ENCODE assay signal across 2 cellular contexts in the genomic region with DNA sequence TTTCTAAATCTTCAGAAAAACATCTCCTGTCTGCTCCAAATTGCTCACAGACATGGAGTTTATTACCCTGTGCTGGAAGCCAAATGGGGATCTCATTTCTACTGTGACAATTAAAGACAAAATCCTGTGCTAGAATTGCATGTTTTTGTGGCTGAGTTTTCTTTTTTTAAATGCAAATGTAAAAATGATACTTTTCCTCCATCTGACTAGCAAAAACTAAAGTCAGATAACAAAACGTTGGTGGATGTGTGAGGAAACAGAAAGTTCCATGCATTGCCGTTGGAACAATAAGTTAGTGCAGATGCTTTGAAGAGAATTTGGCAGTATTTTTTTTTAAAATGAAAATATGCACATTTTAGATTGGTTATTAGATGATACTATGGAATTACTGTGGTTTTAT.
TF ChIP-seq lines count a peak whose summit lies in the region.

No MANE protein-coding gene starts in this region.

TF ChIP-seq in SK-N-SH, 30 proteins besides CTCF, POLR2A, EP300 and RAD21 (continued from another document):
- TF ChIP-seq IRF3 (IDR thresholded peaks at IDR 0.05; ENCODE audit: low read depth, low read length) (no peak), FOXJ3 (CRISPR knock-in tag; IDR thresholded peaks at IDR 0.05) (no peak), NFIC (IDR thresholded peaks at IDR 0.05; ENCODE audit: borderline replicate concordance) (no peak), TAF1 (IDR thresholded peaks at IDR 0.05; ENCODE audit: borderline replicate concordance, low read depth, low read length) (no peak), RFX5 (IDR thresholded peaks at IDR 0.05; ENCODE audit: low read length) (no peak), ZBTB33 (IDR thresholded peaks at IDR 0.05; ENCODE audit: borderline replicate concordance, low read depth) (no peak), FOXM1 (IDR thresholded peaks at IDR 0.05; ENCODE audit: low read depth) (no peak)
- TF ChIP-seq, protein P1, sequence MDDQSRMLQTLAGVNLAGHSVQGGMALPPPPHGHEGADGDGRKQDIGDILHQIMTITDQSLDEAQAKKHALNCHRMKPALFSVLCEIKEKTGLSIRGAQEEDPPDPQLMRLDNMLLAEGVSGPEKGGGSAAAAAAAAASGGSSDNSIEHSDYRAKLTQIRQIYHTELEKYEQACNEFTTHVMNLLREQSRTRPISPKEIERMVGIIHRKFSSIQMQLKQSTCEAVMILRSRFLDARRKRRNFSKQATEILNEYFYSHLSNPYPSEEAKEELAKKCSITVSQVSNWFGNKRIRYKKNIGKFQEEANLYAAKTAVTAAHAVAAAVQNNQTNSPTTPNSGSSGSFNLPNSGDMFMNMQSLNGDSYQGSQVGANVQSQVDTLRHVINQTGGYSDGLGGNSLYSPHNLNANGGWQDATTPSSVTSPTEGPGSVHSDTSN (IDR thresholded peaks at IDR 0.05): no peak
- TF ChIP-seq, protein P2, sequence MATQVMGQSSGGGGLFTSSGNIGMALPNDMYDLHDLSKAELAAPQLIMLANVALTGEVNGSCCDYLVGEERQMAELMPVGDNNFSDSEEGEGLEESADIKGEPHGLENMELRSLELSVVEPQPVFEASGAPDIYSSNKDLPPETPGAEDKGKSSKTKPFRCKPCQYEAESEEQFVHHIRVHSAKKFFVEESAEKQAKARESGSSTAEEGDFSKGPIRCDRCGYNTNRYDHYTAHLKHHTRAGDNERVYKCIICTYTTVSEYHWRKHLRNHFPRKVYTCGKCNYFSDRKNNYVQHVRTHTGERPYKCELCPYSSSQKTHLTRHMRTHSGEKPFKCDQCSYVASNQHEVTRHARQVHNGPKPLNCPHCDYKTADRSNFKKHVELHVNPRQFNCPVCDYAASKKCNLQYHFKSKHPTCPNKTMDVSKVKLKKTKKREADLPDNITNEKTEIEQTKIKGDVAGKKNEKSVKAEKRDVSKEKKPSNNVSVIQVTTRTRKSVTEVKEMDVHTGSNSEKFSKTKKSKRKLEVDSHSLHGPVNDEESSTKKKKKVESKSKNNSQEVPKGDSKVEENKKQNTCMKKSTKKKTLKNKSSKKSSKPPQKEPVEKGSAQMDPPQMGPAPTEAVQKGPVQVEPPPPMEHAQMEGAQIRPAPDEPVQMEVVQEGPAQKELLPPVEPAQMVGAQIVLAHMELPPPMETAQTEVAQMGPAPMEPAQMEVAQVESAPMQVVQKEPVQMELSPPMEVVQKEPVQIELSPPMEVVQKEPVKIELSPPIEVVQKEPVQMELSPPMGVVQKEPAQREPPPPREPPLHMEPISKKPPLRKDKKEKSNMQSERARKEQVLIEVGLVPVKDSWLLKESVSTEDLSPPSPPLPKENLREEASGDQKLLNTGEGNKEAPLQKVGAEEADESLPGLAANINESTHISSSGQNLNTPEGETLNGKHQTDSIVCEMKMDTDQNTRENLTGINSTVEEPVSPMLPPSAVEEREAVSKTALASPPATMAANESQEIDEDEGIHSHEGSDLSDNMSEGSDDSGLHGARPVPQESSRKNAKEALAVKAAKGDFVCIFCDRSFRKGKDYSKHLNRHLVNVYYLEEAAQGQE (IDR thresholded peaks at IDR 0.05; ENCODE audit: low read depth, low read length): no peak

TF ChIP-seq in SK-N-SH treated with all-trans-retinoic acid at 6 μM for 48 hours, 23 proteins besides CTCF, POLR2A, EP300 and RAD21 (continued from another document):
- TF ChIP-seq, protein P3, sequence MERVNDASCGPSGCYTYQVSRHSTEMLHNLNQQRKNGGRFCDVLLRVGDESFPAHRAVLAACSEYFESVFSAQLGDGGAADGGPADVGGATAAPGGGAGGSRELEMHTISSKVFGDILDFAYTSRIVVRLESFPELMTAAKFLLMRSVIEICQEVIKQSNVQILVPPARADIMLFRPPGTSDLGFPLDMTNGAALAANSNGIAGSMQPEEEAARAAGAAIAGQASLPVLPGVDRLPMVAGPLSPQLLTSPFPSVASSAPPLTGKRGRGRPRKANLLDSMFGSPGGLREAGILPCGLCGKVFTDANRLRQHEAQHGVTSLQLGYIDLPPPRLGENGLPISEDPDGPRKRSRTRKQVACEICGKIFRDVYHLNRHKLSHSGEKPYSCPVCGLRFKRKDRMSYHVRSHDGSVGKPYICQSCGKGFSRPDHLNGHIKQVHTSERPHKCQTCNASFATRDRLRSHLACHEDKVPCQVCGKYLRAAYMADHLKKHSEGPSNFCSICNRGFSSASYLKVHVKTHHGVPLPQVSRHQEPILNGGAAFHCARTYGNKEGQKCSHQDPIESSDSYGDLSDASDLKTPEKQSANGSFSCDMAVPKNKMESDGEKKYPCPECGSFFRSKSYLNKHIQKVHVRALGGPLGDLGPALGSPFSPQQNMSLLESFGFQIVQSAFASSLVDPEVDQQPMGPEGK (CRISPR knock-in tag; IDR thresholded peaks at IDR 0.05; ENCODE audit: borderline replicate concordance): no peak
- no peak for TF ChIP-seq GLIS3 (CRISPR knock-in tag; IDR thresholded peaks at IDR 0.05)
- no peak for TF ChIP-seq PPARA (CRISPR knock-in tag; IDR thresholded peaks at IDR 0.05; ENCODE audit: borderline replicate concordance)
